ENCODE assay signal across 19 cellular contexts in genomic region chr22:17305076-17305475, GRCh38.
DNase-seq lines count a peak whose midpoint lies in the region; ATAC-seq and TF ChIP-seq lines count a peak whose summit lies in the region.
"Had no signal": no experiment of that assay in that cellular context is flagged by ENCODE, and none has a peak within 500 bp of the region (broad histone marks: within the 10 kb centered on the region; RNA-seq: fewer than 3 reads in every experiment).

No MANE protein-coding gene starts in this region.

- H3K4me1 ChIP-seq in Caco-2 (no peaks in the 10 kb centered on the region), aorta (ENCODE audit: control insufficient read depth in 1 of 2, insufficient read depth in 2 of 2, low read length in 2 of 2) (no peaks in the 10 kb centered on the region)

- H3K36me3 Mint-ChIP-seq in effector memory CD8-positive, alpha-beta T cell (ENCODE audit: insufficient read depth): no peaks in the 10 kb centered on the region
- H3K36me3 Mint-ChIP-seq in nephron progenitor cell (ENCODE audit: low read depth) (no peaks in the 10 kb centered on the region), Caco-2 (ENCODE audit: insufficient read depth, unreplicated experiment) (no peaks in the 10 kb centered on the region)

- H3K4me3 ChIP-seq in Caco-2 (ENCODE audit: low read depth, low read length) (no peak overlapping the region), aorta (ENCODE audit: low read length in 2 of 2) (no peak overlapping the region)

- intact Hi-C loops in Caco-2 (cut with micrococcal nuclease; ENCODE audit: unreplicated experiment): no loop called here
- intact Hi-C loops in aorta (cut with DNase I): no loop called here

- H3K36me3 ChIP-seq in Caco-2 (ENCODE audit: control insufficient read depth, insufficient read depth, low read length) (no peaks in the 10 kb centered on the region), aorta (ENCODE audit: control insufficient read depth in 1 of 2, insufficient read depth in 2 of 2, low read length in 1 of 2) (no peaks in the 10 kb centered on the region)

- TF ChIP-seq CTCF in nephron progenitor cell (IDR thresholded peaks at IDR 0.05): no peak
- TF ChIP-seq CTCF in Caco-2 (IDR thresholded peaks at IDR 0.05; ENCODE audit: insufficient read depth in 1 of 2, low read depth in 1 of 2, low read length in 1 of 2, severe bottlenecking in 1 of 2, unreplicated experiment in 1 of 2): no peak

- ATAC-seq in effector memory CD8-positive, alpha-beta T cell (replicated peaks): no peak
- no peak for ATAC-seq in aorta (ENCODE audit: low FRiP score)

- no TSS peak for BruUV-seq in Caco-2 (replicated peaks; lab: Mats Ljungman, UMichigan)

- H3K9me3 ChIP-seq in Caco-2 (no peaks in the 10 kb centered on the region), aorta (ENCODE audit: control insufficient read depth, low read length) (no peaks in the 10 kb centered on the region)

- CTCF ChIA-PET in Caco-2 (lab: Charles Lee): interaction anchor here (0.6 kb wide), 1 partner anchor 252 kb away, joined by 4 read pairs; no protein-coding TSS in a partner anchor

- H3K4me1 Mint-ChIP-seq in effector memory CD8-positive, alpha-beta T cell (ENCODE audit: low read depth in 2 of 2): peaks cover 12 to 14% of the 10 kb centered on the region in 2 donors
- H3K4me1 Mint-ChIP-seq in nephron progenitor cell: peaks cover 59% of the 10 kb centered on the region
- H3K4me1 Mint-ChIP-seq in Caco-2 (ENCODE audit: low read depth, unreplicated experiment): no peaks in the 10 kb centered on the region

- no peak overlapping the region for H3K27ac ChIP-seq in aorta (ENCODE audit: low read depth in 1 of 2, low read length in 2 of 2)

- no peaks in the 10 kb centered on the region for H3K27me3 ChIP-seq in Caco-2 (replicated peaks; ENCODE audit: control insufficient read depth, insufficient read depth, low read length)
- H3K27me3 ChIP-seq in aorta (ENCODE audit: control insufficient read depth in 1 of 2, insufficient read depth in 2 of 2, low read length in 1 of 2): no peaks in the 10 kb centered on the region

- peak; percentile 59 for DNase-seq in activated effector memory CD4-positive, alpha-beta T cell treated with anti-CD3 and anti-CD28 coated beads, Interleukin-2, amount 50 U/mL, for 16 hours
- no peak for DNase-seq in activated effector memory CD4-positive, alpha-beta T cell treated with Interleukin-2 at 50 U/mL for 16 hours
- DNase-seq in effector memory CD8-positive, alpha-beta T cell: no peak
- DNase-seq in nephron progenitor cell (no peak), ureter (ENCODE audit: low spot score) (peak; percentile 34), SKM-1 (lab: John Stamatoyannopoulos, UW; ENCODE audit: unreplicated experiment) (no peak), Caco-2 (no peak), aorta (no peak)
- DNase-seq: C1 segment of cervical spinal cord, DMS79 treated with DMSO at 0.1 percent for 48 hours, H7, HFFc6, KBM-7, MV-4-11, NCI-H1694 treated with DMSO at 0.1 percent for 48 hours, NCI-H2107, NCI-H510A, NCI-H748 treated with DMSO at 0.1 percent for 48 hours, Right ventricle myocardium superior had no signal

- no peaks in the 10 kb centered on the region for H3K9me3 Mint-ChIP-seq in effector memory CD8-positive, alpha-beta T cell
- no peaks in the 10 kb centered on the region for H3K9me3 Mint-ChIP-seq in nephron progenitor cell
- H3K9me3 Mint-ChIP-seq in Caco-2 (ENCODE audit: unreplicated experiment): no peaks in the 10 kb centered on the region

- H3K27me3 Mint-ChIP-seq in effector memory CD8-positive, alpha-beta T cell: no peaks in the 10 kb centered on the region
- peaks cover 4% of the 10 kb centered on the region for H3K27me3 Mint-ChIP-seq in nephron progenitor cell (ENCODE audit: low read depth, poor library complexity)
- no peaks in the 10 kb centered on the region for H3K27me3 Mint-ChIP-seq in Caco-2 (ENCODE audit: insufficient read depth, unreplicated experiment)

- 83 to 85% methylated on average over 5 of the region's 5 CpGs for WGBS in aorta, 2 donors

- H3K4me3 Mint-ChIP-seq in effector memory CD8-positive, alpha-beta T cell: no peak overlapping the region
- H3K4me3 Mint-ChIP-seq in nephron progenitor cell (no peak overlapping the region), Caco-2 (ENCODE audit: unreplicated experiment) (no peak overlapping the region)
- H3K4me3 Mint-ChIP-seq: HFFc6 had no signal

- POLR2A ChIA-PET in Caco-2 (lab: Charles Lee): interaction anchor here (0.6 kb wide), 1 partner anchor 113 kb away, joined by 5 read pairs; no protein-coding TSS in a partner anchor

- peak overlapping the region; percentile 12 to 82 for H3K27ac Mint-ChIP-seq in effector memory CD8-positive, alpha-beta T cell
- peak overlapping the region; percentile 86 for H3K27ac Mint-ChIP-seq in nephron progenitor cell
- no peak overlapping the region for H3K27ac Mint-ChIP-seq in Caco-2 (ENCODE audit: unreplicated experiment)
- H3K27ac Mint-ChIP-seq: HFFc6 had no signal

Comparison
In these comparisons a context has a peak if more than half of its experiments do, and no peak if none do; other contexts are left out.
1. DNase-seq: peak in activated effector memory CD4-positive, alpha-beta T cell treated with anti-CD3 and anti-CD28 coated beads, Interleukin-2, amount 50 U/mL, for 16 hours (single experiment) and ureter (single experiment); none in activated effector memory CD4-positive, alpha-beta T cell treated with Interleukin-2 at 50 U/mL for 16 hours (single experiment), effector memory CD8-positive, alpha-beta T cell (0 of 3), nephron progenitor cell (single experiment), SKM-1 (single experiment), Caco-2 (0 of 2) and aorta (0 of 2).